In the genomic region with DNA sequence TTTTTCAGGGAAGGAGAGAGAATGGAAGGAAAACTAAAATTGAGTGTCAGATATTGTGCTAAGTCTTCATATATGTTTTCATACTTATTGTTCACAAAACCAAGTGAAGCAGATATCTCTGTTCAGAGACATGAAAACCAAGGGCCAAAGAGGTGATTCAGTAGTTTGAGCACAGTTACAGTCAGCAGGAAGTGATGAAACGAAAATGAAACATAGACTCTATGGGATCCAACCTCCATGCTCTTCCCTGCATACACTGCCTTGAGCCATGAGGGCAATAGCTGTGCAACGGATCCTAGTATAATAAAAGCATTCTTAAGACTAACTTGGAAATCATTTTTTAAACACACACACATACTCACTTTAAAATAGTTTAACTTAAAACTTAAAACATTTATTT, we compare ENCODE assay signal across 8 cellular contexts. TPM values are rescaled to one million over a fixed set of nuclear protein-coding genes. Genes with fewer than 3 reads are reported as not detected.
DNase-seq lines count a peak whose midpoint lies in the region; TF ChIP-seq lines count a peak whose summit lies in the region.

No MANE protein-coding gene starts in this region.

- H2BK15ac ChIP-seq in mesendoderm (replicated peaks; ENCODE audit: low read depth): no peak overlapping the region

- H3K79me1 ChIP-seq in mesendoderm (ENCODE audit: low read length): no peaks in the 10 kb centered on the region

- H3K36me3 ChIP-seq in transverse colon (no peaks in the 10 kb centered on the region), mesendoderm (ENCODE audit: control insufficient read depth, insufficient read depth, low read length) (no peaks in the 10 kb centered on the region), prostate gland (no peaks in the 10 kb centered on the region)

- H3K4me3 ChIP-seq in transverse colon (no peak overlapping the region), mesendoderm (ENCODE audit: low read length) (no peak overlapping the region), prostate gland (no peak overlapping the region)

- no peak overlapping the region for H3K56ac ChIP-seq in mesendoderm (ENCODE audit: low read length)

- H3K4me3 Mint-ChIP-seq in activated T-helper 1 cell treated with anti-CD3 and anti-CD28 coated beads, Interleukin-12 subunit alpha, Interleukin-12 subunit beta, Interleukin-2, Interleukin-4 antibody, amounts not matched to agents 30 ng/mL and 10 ng/mL and 1 ng/mL, durations not matched to agents 14 hours and 24 hours and 36 hours: no peak overlapping the region

- DNase-seq in Daoy (ENCODE audit: low read depth) (peak; percentile 39), HT1080 (ENCODE audit: low read depth) (peak; percentile 72), kidney tubule cell (ENCODE audit: low spot score) (peak; percentile 48), transverse colon (no peak), mesendoderm (no peak), prostate gland (ENCODE audit: low spot score) (no peak)
- no peak for DNase-seq in activated T-helper 1 cell treated with anti-CD3 and anti-CD28 coated beads, Interleukin-12 subunit alpha, Interleukin-12 subunit beta, Interleukin-2, Interleukin-4 antibody, amounts not matched to agents 30 ng/mL and 10 ng/mL and 1 ng/mL, durations not matched to agents 14 hours and 24 hours and 36 hours (ENCODE audit: low spot score)
- no peak for DNase-seq in effector CD8-positive, alpha-beta T cell (lab: John Stamatoyannopoulos, UW)

- no peak overlapping the region for H2AK5ac ChIP-seq in mesendoderm (ENCODE audit: low read length)

- TF ChIP-seq CTCF in transverse colon (IDR thresholded peaks at IDR 0.05) (no peak), prostate gland (IDR thresholded peaks at IDR 0.05) (no peak)

- no peak overlapping the region for H2BK120ac ChIP-seq in mesendoderm (ENCODE audit: low read depth, low read length)

- H4K8ac ChIP-seq in mesendoderm (ENCODE audit: low read depth, low read length): no peak overlapping the region

- no peak overlapping the region for H3K9ac ChIP-seq in mesendoderm (ENCODE audit: low read length)

- no peak overlapping the region for H2BK5ac ChIP-seq in mesendoderm (ENCODE audit: low read length)

- peaks cover 2% of the 10 kb centered on the region for H3K27me3 Mint-ChIP-seq in activated T-helper 1 cell treated with anti-CD3 and anti-CD28 coated beads, Interleukin-12 subunit alpha, Interleukin-12 subunit beta, Interleukin-2, Interleukin-4 antibody, amounts not matched to agents 30 ng/mL and 10 ng/mL and 1 ng/mL, durations not matched to agents 14 hours and 24 hours and 36 hours (ENCODE audit: insufficient read depth)

- no peak overlapping the region for H3K18ac ChIP-seq in mesendoderm (ENCODE audit: low read length)

- H3K9me3 Mint-ChIP-seq in activated T-helper 1 cell treated with anti-CD3 and anti-CD28 coated beads, Interleukin-12 subunit alpha, Interleukin-12 subunit beta, Interleukin-2, Interleukin-4 antibody, amounts not matched to agents 30 ng/mL and 10 ng/mL and 1 ng/mL, durations not matched to agents 14 hours and 24 hours and 36 hours: peaks cover 7% of the 10 kb centered on the region

- no peak overlapping the region for H3K4ac ChIP-seq in mesendoderm (ENCODE audit: low read depth, low read length)

- intact Hi-C loops in activated T-helper 1 cell treated with anti-CD3 and anti-CD28 coated beads, Interleukin-12 subunit alpha, Interleukin-12 subunit beta, Interleukin-2, Interleukin-4 antibody, amounts not matched to agents 30 ng/mL and 10 ng/mL and 1 ng/mL, durations not matched to agents 14 hours and 24 hours and 36 hours (cut with micrococcal nuclease): no loop called here
- intact Hi-C loops in transverse colon (cut with DNase I; ENCODE audit: low total_unique reads) (no loop called here), prostate gland (cut with DNase I) (no loop called here)

- H3K27me3 ChIP-seq in transverse colon (no peaks in the 10 kb centered on the region), mesendoderm (ENCODE audit: insufficient read depth, low read length, poor library complexity) (no peaks in the 10 kb centered on the region), prostate gland (replicated peaks; ENCODE audit: insufficient read depth) (no peaks in the 10 kb centered on the region)

- in situ Hi-C loops in transverse colon (cut with MboI; ENCODE audit: low pct_ligation_motif_present in 1 of 4, low pct_unique_long_range_greater_than_20kb in 1 of 4, low sequenced_read_pairs in 3 of 4): no loop called here

- H3K23ac ChIP-seq in mesendoderm (ENCODE audit: low read length): no peak overlapping the region

- 36 to 43% methylated on average over 1 to 2 of the region's 2 CpGs for WGBS in transverse colon (ENCODE audit: low coverage in 1 of 2), 2 donors
- WGBS in mesendoderm (ENCODE audit: extremely low coverage, insufficient coverage, low lambda C conversion rate): no CpG with 5 or more reads among the region's 2 CpGs
- WGBS in prostate gland: 59% methylated on average over 2 of the region's 2 CpGs

- H3K4me2 ChIP-seq in mesendoderm (ENCODE audit: low read length): no peak overlapping the region

- peaks cover 9% of the 10 kb centered on the region for H3K36me3 Mint-ChIP-seq in activated T-helper 1 cell treated with anti-CD3 and anti-CD28 coated beads, Interleukin-12 subunit alpha, Interleukin-12 subunit beta, Interleukin-2, Interleukin-4 antibody, amounts not matched to agents 30 ng/mL and 10 ng/mL and 1 ng/mL, durations not matched to agents 14 hours and 24 hours and 36 hours (ENCODE audit: low read depth)

- TF ChIP-seq POLR2A in transverse colon (IDR thresholded peaks at IDR 0.05): no peak
- no peak for TF ChIP-seq POLR2A in prostate gland (IDR thresholded peaks at IDR 0.05)

- H3K4me1 ChIP-seq in transverse colon: no peaks in the 10 kb centered on the region
- no peaks in the 10 kb centered on the region for H3K4me1 ChIP-seq in mesendoderm (ENCODE audit: control insufficient read depth, low read depth, low read length)
- no peaks in the 10 kb centered on the region for H3K4me1 ChIP-seq in prostate gland (replicated peaks)

- peaks cover 25% of the 10 kb centered on the region for H3K4me1 Mint-ChIP-seq in activated T-helper 1 cell treated with anti-CD3 and anti-CD28 coated beads, Interleukin-12 subunit alpha, Interleukin-12 subunit beta, Interleukin-2, Interleukin-4 antibody, amounts not matched to agents 30 ng/mL and 10 ng/mL and 1 ng/mL, durations not matched to agents 14 hours and 24 hours and 36 hours (ENCODE audit: low read depth)

- H3K27ac Mint-ChIP-seq in activated T-helper 1 cell treated with anti-CD3 and anti-CD28 coated beads, Interleukin-12 subunit alpha, Interleukin-12 subunit beta, Interleukin-2, Interleukin-4 antibody, amounts not matched to agents 30 ng/mL and 10 ng/mL and 1 ng/mL, durations not matched to agents 14 hours and 24 hours and 36 hours: peak overlapping the region; percentile 5

- H3K9me3 ChIP-seq in transverse colon: no peaks in the 10 kb centered on the region
- H3K9me3 ChIP-seq in prostate gland: no peaks in the 10 kb centered on the region

- no peak overlapping the region for H4K5ac ChIP-seq in mesendoderm (ENCODE audit: low read length)

- H3K79me2 ChIP-seq in mesendoderm (ENCODE audit: control insufficient read depth, insufficient read depth, low read length): no peaks in the 10 kb centered on the region

- no peak for TF ChIP-seq EP300 in transverse colon (IDR thresholded peaks at IDR 0.05; ENCODE audit: low read depth)

- no peak overlapping the region for H3K27ac ChIP-seq in transverse colon
- H3K27ac ChIP-seq in mesendoderm (ENCODE audit: low read depth, low read length): no peak overlapping the region
- no peak overlapping the region for H3K27ac ChIP-seq in prostate gland

RNA-seq across cellular contexts. Expression of a gene that starts 28.0 kb away (rescaled TPM):
- 0.74 TPM in 1 of 2 replicates, not detected in the other for total RNA-seq in Daoy (2014; rRNA removed; shearing (Covaris generic))
- total RNA-seq in HT1080 (2014; rRNA removed; shearing (Covaris generic)): 0.10 TPM in 1 of 2 replicates, not detected in the other
- polyA plus RNA-seq in HT1080 (2015; cell fraction: cytosol; rRNA removed): 0.03 TPM in 2 replicates
- 0.08 TPM in 1 of 2 replicates, not detected in the other for polyA plus RNA-seq in HT1080 (2015; cell fraction: nucleus; rRNA removed)
- total RNA-seq in activated T-helper 1 cell treated with anti-CD3 and anti-CD28 coated beads, Interleukin-12 subunit alpha, Interleukin-12 subunit beta, Interleukin-2, Interleukin-4 antibody, amounts not matched to agents 30 ng/mL and 10 ng/mL and 1 ng/mL, durations not matched to agents 14 hours and 24 hours and 36 hours: 0.10 and 0.15 TPM in 2 replicates
- total RNA-seq in transverse colon: 1 to 10 TPM in 1 of 4 donors, under 1 TPM in 1, not detected in 2; 0.14 to 1.4 TPM
- polyA plus RNA-seq in mesendoderm (2013, experiment 1 of 2): 0.06 TPM
- polyA plus RNA-seq in mesendoderm (2013, experiment 2 of 2): 0.06 TPM
- 10 to 100 TPM in 1 of 2 donors, under 1 TPM in 1; 0.68 to 21.4 TPM for total RNA-seq in prostate gland

Comparison
In these comparisons a context has a peak if more than half of its experiments do, and no peak if none do; other contexts are left out.
1. DNase-seq: peak in Daoy (single experiment), HT1080 (single experiment) and kidney tubule cell (single experiment); none in activated T-helper 1 cell treated with anti-CD3 and anti-CD28 coated beads, Interleukin-12 subunit alpha, Interleukin-12 subunit beta, Interleukin-2, Interleukin-4 antibody, amounts not matched to agents 30 ng/mL and 10 ng/mL and 1 ng/mL, durations not matched to agents 14 hours and 24 hours and 36 hours (single experiment), effector CD8-positive, alpha-beta T cell (single experiment), transverse colon (single experiment), mesendoderm (single experiment) and prostate gland (single experiment).